Comparison of ENCODE assay signal across 1 cellular context in genomic region chr21:38533887-38534286, GRCh38.
TF ChIP-seq lines count a peak whose summit lies in the region.

No MANE protein-coding gene starts in this region.

TF ChIP-seq in HCT116, 20 proteins besides CTCF, POLR2A, EP300 and RAD21:
- TF ChIP-seq REST (IDR thresholded peaks at IDR 0.05; ENCODE audit: low read depth) (0 out of 2 replicates have a peak, but pooled peaks have one; percentile 10), CBX3 (IDR thresholded peaks at IDR 0.05; ENCODE audit: low read depth) (no peak)
TF ChIP-seq in HCT116: peak in this region for 1.
